In genomic region chr17:75048396-75048933, GRCh38 we compare ENCODE assay signal across 8 cellular contexts. TPM values are rescaled to one million over a fixed set of nuclear protein-coding genes. Genes with fewer than 3 reads are reported as not detected.
DNase-seq lines count a peak whose midpoint lies in the region; ATAC-seq, FAIRE-seq and TF ChIP-seq lines count a peak whose summit lies in the region.

No MANE protein-coding gene starts in this region.

- FAIRE-seq in GM12892 (lab: Jason Lieb, UNC): no peak

- H3K4me3 Mint-ChIP-seq in brain: peak overlapping the region; percentile 94 to 96 (median 95)
- H3K4me3 Mint-ChIP-seq in memory B cell: peak overlapping the region; percentile 96

- peak overlapping the region; percentile 90 for H3K4me3 ChIP-seq in A673 (ENCODE audit: low read depth, low read length, poor library complexity, severe bottlenecking)
- peak overlapping the region; percentile 97 for H3K4me3 ChIP-seq in HUES64 (ENCODE audit: low read length)

- CTCF ChIA-PET in A673 (lab: Charles Lee): no interaction called here

- ATAC-seq in memory B cell (ENCODE audit: low read depth): no peak
- no peak for ATAC-seq in esophagus mucosa
- ATAC-seq in HG02840 (IDR thresholded peaks at IDR 0.05; ENCODE audit: low FRiP score, unreplicated experiment): no peak
- ATAC-seq in HG03039 (IDR thresholded peaks at IDR 0.05; ENCODE audit: unreplicated experiment): no peak

- POLR2A ChIA-PET in A673 (lab: Charles Lee; ENCODE audit: low non-redundant PET): no interaction called here

- H3K36me3 ChIP-seq in A673 (ENCODE audit: insufficient read depth, low read length, poor library complexity, severe bottlenecking) (peaks cover 21% of the 10 kb centered on the region), HUES64 (ENCODE audit: insufficient read depth, low read length) (peaks cover 42% of the 10 kb centered on the region)

- H3K27ac Mint-ChIP-seq in brain: peak overlapping the region; percentile 71 to 98 (median 95)
- peak overlapping the region; percentile 94 for H3K27ac Mint-ChIP-seq in memory B cell

- H3K9ac ChIP-seq in HUES64 (ENCODE audit: low read depth, low read length): peak overlapping the region; percentile 87; the same call in 1 of the 2 replicates

- peaks cover 7% of the 10 kb centered on the region for H3K27me3 Mint-ChIP-seq in brain
- H3K27me3 Mint-ChIP-seq in memory B cell: no peaks in the 10 kb centered on the region

- H3K9me3 ChIP-seq in A673 (ENCODE audit: low read depth, low read length, poor library complexity, severe bottlenecking): no peaks in the 10 kb centered on the region
- no peaks in the 10 kb centered on the region for H3K9me3 ChIP-seq in HUES64 (ENCODE audit: insufficient read depth, low read depth, low read length)

- H3K9me3 Mint-ChIP-seq in brain (no peaks in the 10 kb centered on the region), memory B cell (no peaks in the 10 kb centered on the region)

- no peak for TF ChIP-seq CTCF in A673 (conservative IDR thresholded peaks at IDR 0.05; ENCODE audit: low read depth, low read length)
- TF ChIP-seq CTCF in brain (conservative IDR thresholded peaks at IDR 0.05): no peak

- DNase-seq in A673 (ENCODE audit: low spot score) (no peak), memory B cell (ENCODE audit: low spot score in 2 of 2) (no peak), GM12892 (ENCODE audit: insufficient read length) (no peak)

- H3K4me1 Mint-ChIP-seq in brain: peaks cover 51% of the 10 kb centered on the region
- peaks cover 22% of the 10 kb centered on the region for H3K4me1 Mint-ChIP-seq in memory B cell

- BruUV-seq in A673 (replicated peaks; lab: Mats Ljungman, UMichigan): TSS peak; percentile 45

- TF ChIP-seq POLR2A in GM12892 (IDR thresholded peaks at IDR 0.05; ENCODE audit: low read depth, low read length): no peak

- WGBS in HUES64: 76% methylated on average over 5 of the region's 5 CpGs

- H3K36me3 Mint-ChIP-seq in brain: peaks cover 40% of the 10 kb centered on the region
- peaks cover 8% of the 10 kb centered on the region for H3K36me3 Mint-ChIP-seq in memory B cell

- intact Hi-C loops in A673 (cut with micrococcal nuclease; ENCODE audit: unreplicated experiment): no loop called here

- H3K27me3 ChIP-seq in A673 (replicated peaks; ENCODE audit: insufficient read depth, low read depth, low read length, poor library complexity) (no peaks in the 10 kb centered on the region), HUES64 (ENCODE audit: insufficient read depth, low read length) (no peaks in the 10 kb centered on the region)

- H3K27ac ChIP-seq in A673 (ENCODE audit: low read depth, low read length, poor library complexity, severe bottlenecking) (peak overlapping the region; percentile 84), HUES64 (ENCODE audit: low read depth, low read length) (no peak overlapping the region)

- H3K4me1 ChIP-seq in A673 (ENCODE audit: insufficient read depth, low read length, poor library complexity, severe bottlenecking) (peaks cover 9% of the 10 kb centered on the region), HUES64 (ENCODE audit: insufficient read depth, low read length) (peaks cover 13% of the 10 kb centered on the region)

RNA-seq across cellular contexts. Expression of gene KCTD2, which starts 1.4 kb away (rescaled TPM):
- total RNA-seq in A673 (2021) (25.6 and 25.7 TPM in 2 replicates), esophagus mucosa (13.2 TPM)
- polyA plus RNA-seq in HUES64 (2013, experiment 1 of 2): 27.8 TPM
- polyA plus RNA-seq in HUES64 (2013, experiment 2 of 2): 27.6 TPM
- polyA plus RNA-seq in brain (ENCODE audit: insufficient read depth, low read depth, low replicate concordance): 44.3 TPM
- polyA plus RNA-seq in GM12892 (2012; ENCODE audit: missing spikeins): 9.9 TPM

RNA-seq across cellular contexts. Expression of gene ATP5PD, which starts 1.7 kb away (rescaled TPM):
- total RNA-seq in A673 (2021): 291 and 311 TPM in 2 replicates
- 254 TPM for polyA plus RNA-seq in HUES64 (2013, experiment 1 of 2)
- 305 TPM for polyA plus RNA-seq in HUES64 (2013, experiment 2 of 2)
- 425 TPM for polyA plus RNA-seq in brain (ENCODE audit: insufficient read depth, low read depth, low replicate concordance)
- 314 TPM for total RNA-seq in esophagus mucosa
- 366 TPM for polyA plus RNA-seq in GM12892 (2012; ENCODE audit: missing spikeins)

RNA-seq across cellular contexts. Expression of gene MRPL58, which starts 36.0 kb away (rescaled TPM):
- total RNA-seq in A673 (2021) (59.9 and 61.4 TPM in 2 replicates), esophagus mucosa (47.8 TPM)
- 49.1 TPM for polyA plus RNA-seq in HUES64 (2013, experiment 1 of 2)
- polyA plus RNA-seq in HUES64 (2013, experiment 2 of 2): 52.9 TPM
- 36.7 TPM for polyA plus RNA-seq in brain (ENCODE audit: insufficient read depth, low read depth, low replicate concordance)
- 40.0 TPM for polyA plus RNA-seq in GM12892 (2012; ENCODE audit: missing spikeins)

RNA-seq across cellular contexts. Expression of gene SLC16A5, which starts 39.3 kb away (rescaled TPM):
- total RNA-seq in A673 (2021) (0.80 and 3.1 TPM in 2 replicates), esophagus mucosa (13.9 TPM)
- polyA plus RNA-seq in HUES64 (2013, experiment 1 of 2): 7.8 TPM
- 11.9 TPM for polyA plus RNA-seq in HUES64 (2013, experiment 2 of 2)
- 0.27 TPM for polyA plus RNA-seq in brain (ENCODE audit: insufficient read depth, low read depth, low replicate concordance)
- polyA plus RNA-seq in GM12892 (2012; ENCODE audit: missing spikeins): 1.0 TPM
